9 cellular contexts compared by ENCODE assay signal in genomic region chr10:29946953-29947700, GRCh38.
DNase-seq lines count a peak whose midpoint lies in the region; ATAC-seq, FAIRE-seq and TF ChIP-seq lines count a peak whose summit lies in the region.
"Had no signal": no experiment of that assay in that cellular context is flagged by ENCODE, and none has a peak within 500 bp of the region (broad histone marks: within the 10 kb centered on the region; RNA-seq: fewer than 3 reads in every experiment).

No MANE protein-coding gene starts in this region.

- H3K9me3 ChIP-seq in mammary epithelial cell (replicated peaks; ENCODE audit: insufficient read depth, low read length), result no peaks in the 10 kb centered on the region
- no peaks in the 10 kb centered on the region for H3K9me3 ChIP-seq in keratinocyte (ENCODE audit: control insufficient read depth, low read depth, low read length)
- no peaks in the 10 kb centered on the region for H3K9me3 ChIP-seq in stomach
- no peaks in the 10 kb centered on the region for H3K9me3 ChIP-seq in OCI-LY7 (ENCODE audit: low read length)

- CTCF ChIA-PET in mammary epithelial cell (lab: Charles Lee; ENCODE audit: low non-redundant PET), result no interaction called here
- CTCF ChIA-PET in OCI-LY7 (lab: Charles Lee; ENCODE audit: unreplicated experiment), result no interaction called here

- BruUV-seq in mammary epithelial cell (replicated peaks; lab: Mats Ljungman, UMichigan) (TSS peak; percentile 66), OCI-LY7 (replicated peaks; lab: Mats Ljungman, UMichigan) (no TSS peak)

- H3K4me1 ChIP-seq in mammary epithelial cell (ENCODE audit: insufficient read depth, low read length), result peaks cover 50% of the 10 kb centered on the region
- peaks cover 57% of the 10 kb centered on the region for H3K4me1 ChIP-seq in keratinocyte (ENCODE audit: control insufficient read depth, extremely low read depth, insufficient read depth, low read length)
- peaks cover 0 to 39% (median 16%) of the 10 kb centered on the region in 4 donors for H3K4me1 ChIP-seq in stomach
- H3K4me1 ChIP-seq in OCI-LY7 (ENCODE audit: insufficient read depth, low read length, poor library complexity, severe bottlenecking), result no peaks in the 10 kb centered on the region

- H3K4me2 ChIP-seq in mammary epithelial cell (ENCODE audit: insufficient read depth, low read depth, low read length), result peak overlapping the region; percentile 46
- peak overlapping the region; percentile 22 for H3K4me2 ChIP-seq in keratinocyte (ENCODE audit: control insufficient read depth, extremely low read depth, insufficient read depth, low read depth, low read length)
- no peak overlapping the region for H3K4me2 ChIP-seq in OCI-LY7 (ENCODE audit: low read length)

- H3K27me3 ChIP-seq in mammary epithelial cell (ENCODE audit: insufficient read depth, low read length) (no peaks in the 10 kb centered on the region), keratinocyte (ENCODE audit: control insufficient read depth, extremely low read depth, insufficient read depth, low read length) (no peaks in the 10 kb centered on the region), stomach (no peaks in the 10 kb centered on the region)

- H3K36me3 ChIP-seq in mammary epithelial cell (ENCODE audit: insufficient read depth, low read length) (no peaks in the 10 kb centered on the region), keratinocyte (ENCODE audit: control insufficient read depth in 2 of 2, extremely low read depth in 1 of 2, insufficient read depth in 2 of 2, low read length in 2 of 2) (no peaks in the 10 kb centered on the region), stomach (no peaks in the 10 kb centered on the region), OCI-LY7 (ENCODE audit: insufficient read depth, low read length) (no peaks in the 10 kb centered on the region)

- TF ChIP-seq CTCF in mammary epithelial cell (conservative IDR thresholded peaks at IDR 0.05 in 1 of 2, IDR thresholded peaks at IDR 0.05 in 1 of 2; ENCODE audit: extremely low read depth in 1 of 2, insufficient read depth in 1 of 2, low read depth in 1 of 2, low read length in 2 of 2) (no peak), keratinocyte (optimal IDR thresholded peaks at IDR 0.05 in 1 of 3, IDR thresholded peaks at IDR 0.05 in 1 of 3, conservative IDR thresholded peaks at IDR 0.05 in 1 of 3; ENCODE audit: extremely low read depth in 1 of 3, insufficient read depth in 2 of 3, low read length in 3 of 3) (no peak), stomach (IDR thresholded peaks at IDR 0.05) (no peak), OCI-LY7 (conservative IDR thresholded peaks at IDR 0.05; ENCODE audit: low read length) (no peak)

- peak overlapping the region; percentile 18 for H3K9ac ChIP-seq in mammary epithelial cell (ENCODE audit: insufficient read depth, low read length)
- H3K9ac ChIP-seq in keratinocyte (ENCODE audit: control insufficient read depth, extremely low read depth, insufficient read depth, low read length), result peak overlapping the region; percentile 64

- H3K79me2 ChIP-seq in mammary epithelial cell (ENCODE audit: insufficient read depth, low read length) (no peaks in the 10 kb centered on the region), keratinocyte (ENCODE audit: control insufficient read depth, insufficient read depth, low read length) (no peaks in the 10 kb centered on the region), OCI-LY7 (ENCODE audit: insufficient read depth, low read depth, low read length) (no peaks in the 10 kb centered on the region)

- DNase-seq in HCEC 1CT (peak; percentile 85), mammary epithelial cell (peak; percentile 88), keratinocyte (ENCODE audit: low read depth, low spot score) (peak; percentile 46), stomach (peak; percentile 50), germinal center (ENCODE audit: low spot score) (no peak), OCI-LY7 (ENCODE audit: low spot score) (no peak)
- DNase-seq: activated CD8-positive, alpha-beta memory T cell treated with anti-CD3 and anti-CD28 coated beads for 24 hours had no signal

- no peak for ATAC-seq in HG02852 (IDR thresholded peaks at IDR 0.05; ENCODE audit: unreplicated experiment)
- ATAC-seq in GM19452 (IDR thresholded peaks at IDR 0.05; ENCODE audit: unreplicated experiment), result no peak

- WGBS in mammary epithelial cell (ENCODE audit: low coverage, missing lambda C conversion rate), result 42% methylated on average over 9 of the region's 9 CpGs
- WGBS in stomach, 5 donors, result 39 to 55% (median 40%) methylated on average over 9 of the region's 9 CpGs

- no peak for TF ChIP-seq POLR2A in stomach (IDR thresholded peaks at IDR 0.05)

- no peaks in the 10 kb centered on the region for H3K9me1 ChIP-seq in keratinocyte (ENCODE audit: control insufficient read depth, extremely low read depth, insufficient read depth, low read length)

- peak overlapping the region; percentile 48 for H2AFZ ChIP-seq in mammary epithelial cell (ENCODE audit: low read depth, low read length)
- peak overlapping the region; percentile 15 for H2AFZ ChIP-seq in keratinocyte (ENCODE audit: control insufficient read depth, low read length)
- no peak overlapping the region for H2AFZ ChIP-seq in OCI-LY7 (ENCODE audit: low read length)

- in situ Hi-C loops in mammary epithelial cell (cut with MboI; ENCODE audit: low sequenced_read_pairs in 2 of 2), result no loop called here

- dilution Hi-C loops in mammary epithelial cell (cut with HindIII; ENCODE audit: low sequenced_read_pairs) (no loop called here), keratinocyte (cut with MboI; ENCODE audit: extremely low pct_ligation_motif_present, low sequenced_read_pairs) (no loop called here)

- no peaks in the 10 kb centered on the region for H3K9me2 ChIP-seq in OCI-LY7 (ENCODE audit: insufficient read depth, low read length)

- no peak overlapping the region for H3K4me3 ChIP-seq in mammary epithelial cell (replicated peaks in 1 of 3; ENCODE audit: insufficient read depth in 1 of 3, low read depth in 2 of 3, low read length in 3 of 3)
- no peak overlapping the region for H3K4me3 ChIP-seq in keratinocyte (ENCODE audit: control insufficient read depth in 2 of 3, extremely low read depth in 1 of 3, insufficient read depth in 2 of 3, low read depth in 1 of 3, low read length in 3 of 3)
- H3K4me3 ChIP-seq in stomach, result no peak overlapping the region
- no peak overlapping the region for H3K4me3 ChIP-seq in OCI-LY7 (ENCODE audit: low read depth, low read length, poor library complexity, severe bottlenecking)

- intact Hi-C loops in mammary epithelial cell (cut with micrococcal nuclease) (loop anchor here (2.0 to 5.0 kb wide), 2 partner anchors 20 to 85 kb away; no protein-coding TSS in a partner anchor), stomach (cut with DNase I; ENCODE audit: low total_unique reads) (no loop called here), OCI-LY7 (cut with micrococcal nuclease; ENCODE audit: unreplicated experiment) (no loop called here)

- H4K20me1 ChIP-seq in mammary epithelial cell (ENCODE audit: insufficient read depth, low read length), result no peaks in the 10 kb centered on the region
- no peaks in the 10 kb centered on the region for H4K20me1 ChIP-seq in keratinocyte (ENCODE audit: control insufficient read depth, extremely low read depth, insufficient read depth, low read length)
- no peaks in the 10 kb centered on the region for H4K20me1 ChIP-seq in OCI-LY7 (ENCODE audit: insufficient read depth, low read length)

- peak; percentile 99 for TF ChIP-seq EP300 in stomach (IDR thresholded peaks at IDR 0.05)

- peak; percentile 98 for FAIRE-seq in keratinocyte (lab: Jason Lieb, UNC)

- peak overlapping the region; percentile 97 for H3K27ac ChIP-seq in mammary epithelial cell (ENCODE audit: insufficient read depth, low read depth, low read length)
- H3K27ac ChIP-seq in keratinocyte (ENCODE audit: control insufficient read depth, insufficient read depth, low read length), result peak overlapping the region; percentile 98
- H3K27ac ChIP-seq in stomach, result peak overlapping the region in 4 of 5 donors; percentile 67 to 80 (median 74)
- no peak overlapping the region for H3K27ac ChIP-seq in OCI-LY7 (ENCODE audit: low read depth, low read length, poor library complexity, severe bottlenecking)

- POLR2A ChIA-PET in OCI-LY7 (lab: Charles Lee), result interaction anchor here (1.2 kb wide), 1 partner anchor 10 kb away, joined by 6 read pairs; no protein-coding TSS in a partner anchor

Comparison
In these comparisons a context has a peak if more than half of its experiments do, and no peak if none do; other contexts are left out.
1. DNase-seq: peak in HCEC 1CT (single experiment), mammary epithelial cell (single experiment), keratinocyte (single experiment) and stomach (single experiment); none in germinal center (single experiment) and OCI-LY7 (single experiment).